Comparison of ENCODE assay signal across 1 cellular context in genomic region chr10:16195894-16196293, GRCh38.
TF ChIP-seq lines count a peak whose summit lies in the region.

No MANE protein-coding gene starts in this region.

TF ChIP-seq in H1, 55 proteins besides CTCF, POLR2A, EP300 and RAD21:
- peak; percentile 89 for TF ChIP-seq CHD7 (IDR thresholded peaks at IDR 0.05; ENCODE audit: insufficient replicate concordance, low read length)
- TF ChIP-seq EZH2 (IDR thresholded peaks at IDR 0.05; ENCODE audit: low read depth, low read length, severe bottlenecking) = no peak
- TF ChIP-seq SIN3A (conservative IDR thresholded peaks at IDR 0.05 in 1 of 2, IDR thresholded peaks at IDR 0.05 in 1 of 2; ENCODE audit: low read depth in 1 of 2, low read length in 2 of 2) = no peak
- TF ChIP-seq SIX5 (IDR thresholded peaks at IDR 0.05; ENCODE audit: low read depth, low read length) = no peak
- peak; percentile 55; the same call in 1 of the 2 replicates for TF ChIP-seq POU5F1 (IDR thresholded peaks at IDR 0.05; ENCODE audit: low read depth, low read length)
- TF ChIP-seq NANOG (IDR thresholded peaks at IDR 0.05; ENCODE audit: insufficient read depth, low read depth, low read length, poor library complexity, severe bottlenecking) = peak; percentile 89
- TF ChIP-seq SP1 (IDR thresholded peaks at IDR 0.05; ENCODE audit: low read depth, low read length) = peak; percentile 40; the same call in 1 of the 2 replicates
